11 cellular contexts compared by ENCODE assay signal in genomic region chr1:204081791-204082513, GRCh38. TPM values are rescaled to one million over a fixed set of nuclear protein-coding genes. Genes with fewer than 3 reads are reported as not detected.
DNase-seq lines count a peak whose midpoint lies in the region; ATAC-seq and TF ChIP-seq lines count a peak whose summit lies in the region.
"Had no signal": no experiment of that assay in that cellular context is flagged by ENCODE, and none has a peak within 500 bp of the region (broad histone marks: within the 10 kb centered on the region; RNA-seq: fewer than 3 reads in every experiment).

No MANE protein-coding gene starts in this region.

- H3K4me3 ChIP-seq in GM23338 (peak overlapping the region; percentile 97; the same call in 1 of the 2 replicates), Panc1 (ENCODE audit: low read depth in 2 of 2, low read length in 2 of 2) (no peak overlapping the region), esophagus muscularis mucosa (no peak overlapping the region), psoas muscle (no peak overlapping the region)

- no peaks in the 10 kb centered on the region for H3K36me3 ChIP-seq in GM23338 (ENCODE audit: insufficient read depth)
- H3K36me3 ChIP-seq in Panc1 (ENCODE audit: control insufficient read depth, insufficient read depth, low read length) = no peaks in the 10 kb centered on the region
- no peaks in the 10 kb centered on the region for H3K36me3 ChIP-seq in esophagus muscularis mucosa
- no peaks in the 10 kb centered on the region for H3K36me3 ChIP-seq in psoas muscle (ENCODE audit: insufficient read depth in 1 of 2, low read depth in 1 of 2)

- TF ChIP-seq EP300 in esophagus muscularis mucosa (IDR thresholded peaks at IDR 0.05) = no peak

- CTCF ChIA-PET in Panc1 (lab: Charles Lee) = no interaction called here

- in situ Hi-C loops in Panc1 (cut with HindIII; ENCODE audit: low pct_unique_long_range_greater_than_20kb, low sequenced_read_pairs) = no loop called here

- H3K9me2 ChIP-seq in GM23338 (ENCODE audit: insufficient read depth) = no peaks in the 10 kb centered on the region

- peaks cover 15% of the 10 kb centered on the region for H4K20me1 ChIP-seq in GM23338 (replicated peaks; ENCODE audit: insufficient read depth)

- peaks cover 35% of the 10 kb centered on the region for H3F3A ChIP-seq in GM23338 (replicated peaks; ENCODE audit: low read depth)

- H3K27me3 Mint-ChIP-seq in GM23338 (ENCODE audit: insufficient read depth, low read depth, poor library complexity) (peaks cover 28% of the 10 kb centered on the region), osteocyte (ENCODE audit: unreplicated experiment) (no peaks in the 10 kb centered on the region)

- H3K9me3 ChIP-seq in Panc1 (ENCODE audit: control insufficient read depth, insufficient read depth, low read depth, low read length) (no peaks in the 10 kb centered on the region), esophagus muscularis mucosa (no peaks in the 10 kb centered on the region), psoas muscle (no peaks in the 10 kb centered on the region)

- H3K4me1 ChIP-seq in GM23338 (ENCODE audit: insufficient read depth) = peaks cover 79% of the 10 kb centered on the region
- H3K4me1 ChIP-seq in Panc1 (ENCODE audit: control insufficient read depth, insufficient read depth, low read length) = peaks cover 72% of the 10 kb centered on the region
- H3K4me1 ChIP-seq in esophagus muscularis mucosa = peaks cover 60 to 93% (median 88%) of the 10 kb centered on the region in 4 donors
- peaks cover 89% of the 10 kb centered on the region for H3K4me1 ChIP-seq in psoas muscle

- H3K36me3 Mint-ChIP-seq in GM23338 (ENCODE audit: low read depth) = peaks cover 16% of the 10 kb centered on the region
- no peaks in the 10 kb centered on the region for H3K36me3 Mint-ChIP-seq in osteocyte (ENCODE audit: unreplicated experiment)

- H3K27ac ChIP-seq in GM23338 (ENCODE audit: low read depth) (peak overlapping the region; percentile 98), Panc1 (ENCODE audit: low read length) (peak overlapping the region; percentile 73), esophagus muscularis mucosa (replicated peaks in 1 of 4) (peak overlapping the region; percentile 46 to 75 (median 60)), psoas muscle (peak overlapping the region; percentile 83)

- TSS peak; percentile 62 for BruUV-seq in Panc1 (replicated peaks; lab: Mats Ljungman, UMichigan)

- H3K4me1 Mint-ChIP-seq in GM23338 = peaks cover 85% of the 10 kb centered on the region
- peaks cover 49% of the 10 kb centered on the region for H3K4me1 Mint-ChIP-seq in osteocyte (ENCODE audit: unreplicated experiment)

- H3K4me3 Mint-ChIP-seq in GM23338 (peak overlapping the region; percentile 69; the same call in 2 of the 3 replicates), osteocyte (ENCODE audit: unreplicated experiment) (no peak overlapping the region)

- no peak for DNase-seq in GM23338 (ENCODE audit: low spot score)
- no peak for DNase-seq in Panc1 (ENCODE audit: low read depth, low spot score)
- no peak for DNase-seq in esophagus muscularis mucosa (ENCODE audit: extremely low spot score)
- no peak for DNase-seq in psoas muscle
- DNase-seq in osteocyte (ENCODE audit: extremely low spot score, unreplicated experiment) = no peak
- DNase-seq in activated CD4-positive, alpha-beta T cell treated with anti-CD3 and anti-CD28 coated beads, Interleukin-2, amount 50 U/mL, for 4 hours = no peak
- DNase-seq: AML-193, NCI-H526 treated with DMSO at 0.1 percent for 48 hours had no signal

- H3K27ac Mint-ChIP-seq in GM23338 (peak overlapping the region; percentile 99), osteocyte (ENCODE audit: unreplicated experiment) (no peak overlapping the region)

- H3K9me3 Mint-ChIP-seq in GM23338 = peaks cover 3% of the 10 kb centered on the region; the same call in 2 of the 3 replicates
- no peaks in the 10 kb centered on the region for H3K9me3 Mint-ChIP-seq in osteocyte (ENCODE audit: unreplicated experiment)

- peaks cover 84% of the 10 kb centered on the region for H3K79me2 ChIP-seq in GM23338 (replicated peaks; ENCODE audit: insufficient read depth)

- intact Hi-C loops in Panc1 (cut with micrococcal nuclease; ENCODE audit: unreplicated experiment) (no loop called here), esophagus muscularis mucosa (cut with DNase I) (no loop called here), psoas muscle (cut with DNase I) (loop anchor here in 1 of 2 donors (5.0 kb wide), 1 partner anchor 220 kb away; the partner anchor contains the start of gene SNRPE)

- POLR2A ChIA-PET in Panc1 (lab: Charles Lee) = interaction anchor here (0.7 kb wide), 1 partner anchor 72 kb away, joined by 4 read pairs; no protein-coding TSS in a partner anchor

- no peak for TF ChIP-seq CTCF in GM23338 (conservative IDR thresholded peaks at IDR 0.05; ENCODE audit: low read depth in 2 of 2)
- no peak for TF ChIP-seq CTCF in Panc1 (IDR thresholded peaks at IDR 0.05)
- no peak for TF ChIP-seq CTCF in esophagus muscularis mucosa (IDR thresholded peaks at IDR 0.05)
- no peak for TF ChIP-seq CTCF in psoas muscle (IDR thresholded peaks at IDR 0.05)
- TF ChIP-seq CTCF in osteocyte (IDR thresholded peaks at IDR 0.05) = no peak

- H2AFZ ChIP-seq in GM23338 = no peak overlapping the region

- H3K4me2 ChIP-seq in GM23338 = peak overlapping the region; percentile 74

- TF ChIP-seq POLR2A in esophagus muscularis mucosa (IDR thresholded peaks at IDR 0.05; ENCODE audit: low read depth) = no peak

- WGBS in esophagus muscularis mucosa = 74% methylated on average over 7 of the region's 8 CpGs
- 74 to 83% (median 76%) methylated on average over 8 of the region's 8 CpGs for WGBS in psoas muscle, 3 donors

- ATAC-seq in GM23338 (no peak), Panc1 (no peak), psoas muscle (no peak), HG03457 (IDR thresholded peaks at IDR 0.05; ENCODE audit: unreplicated experiment) (no peak), HG03045 (IDR thresholded peaks at IDR 0.05; ENCODE audit: unreplicated experiment) (no peak)
- ATAC-seq: Right ventricle myocardium inferior had no signal

- H3K27me3 ChIP-seq in GM23338 (ENCODE audit: insufficient read depth) (no peaks in the 10 kb centered on the region), Panc1 (ENCODE audit: control insufficient read depth, insufficient read depth, low read length) (no peaks in the 10 kb centered on the region), esophagus muscularis mucosa (peaks cover 0 to 12% (median 0%) of the 10 kb centered on the region in 4 donors), psoas muscle (ENCODE audit: insufficient read depth in 3 of 3, low read length in 2 of 3) (no peaks in the 10 kb centered on the region)

TF ChIP-seq in GM23338, 12 proteins besides CTCF, POLR2A, EP300 and RAD21 (continues in another document):
- TF ChIP-seq ZNF331 (CRISPR knock-in tag; IDR thresholded peaks at IDR 0.05; ENCODE audit: low read depth) (no peak), JUNB (IDR thresholded peaks at IDR 0.05; ENCODE audit: unreplicated experiment) (no peak), EZH2 (IDR thresholded peaks at IDR 0.05; ENCODE audit: low read depth, unreplicated experiment) (no peak), POLR2AphosphoS5 (IDR thresholded peaks at IDR 0.05; ENCODE audit: low read depth) (no peak), CREB1 (CRISPR knock-in tag; IDR thresholded peaks at IDR 0.05; ENCODE audit: low read depth) (no peak), EZH2phosphoT487 (IDR thresholded peaks at IDR 0.05; ENCODE audit: unreplicated experiment) (no peak), REST (IDR thresholded peaks at IDR 0.05; ENCODE audit: unreplicated experiment) (no peak), ETS1 (IDR thresholded peaks at IDR 0.05) (no peak), NANOG (IDR thresholded peaks at IDR 0.05; ENCODE audit: borderline replicate concordance) (no peak), STAT1 (IDR thresholded peaks at IDR 0.05; ENCODE audit: unreplicated experiment) (no peak)

RNA-seq across cellular contexts. Expression of gene SOX13, which starts 9.0 kb away (rescaled TPM):
- total RNA-seq in GM23338 (2014; rRNA removed; shearing (Covaris generic)) = 105 and 123 TPM in 2 replicates
- polyA plus RNA-seq in GM23338 (2016; fragmentation: Nextera tagmentation; extraction: Ambion mirVana) (28.6 and 32.3 TPM in 2 replicates), psoas muscle (10 to 100 TPM in 1 of 3 donors, 1 to 10 TPM in 2; 5.2 to 13.1 (median 9.4) TPM)
- total RNA-seq in Panc1 (2021; ENCODE audit: unreplicated experiment) (53.0 TPM), esophagus muscularis mucosa (10 to 100 TPM; 13.3 to 25.6 (median 21.7) TPM), psoas muscle (10 to 100 TPM in 2 of 4 donors, 1 to 10 TPM in 2; 8.5 to 19.6 (median 9.4) TPM), osteocyte (11.7 and 12.5 TPM in 2 replicates)
- 60.8 TPM for polyA plus RNA-seq in Panc1 (2012; ENCODE audit: insufficient read length)
